18 cellular contexts compared by ENCODE assay signal in the genomic region with DNA sequence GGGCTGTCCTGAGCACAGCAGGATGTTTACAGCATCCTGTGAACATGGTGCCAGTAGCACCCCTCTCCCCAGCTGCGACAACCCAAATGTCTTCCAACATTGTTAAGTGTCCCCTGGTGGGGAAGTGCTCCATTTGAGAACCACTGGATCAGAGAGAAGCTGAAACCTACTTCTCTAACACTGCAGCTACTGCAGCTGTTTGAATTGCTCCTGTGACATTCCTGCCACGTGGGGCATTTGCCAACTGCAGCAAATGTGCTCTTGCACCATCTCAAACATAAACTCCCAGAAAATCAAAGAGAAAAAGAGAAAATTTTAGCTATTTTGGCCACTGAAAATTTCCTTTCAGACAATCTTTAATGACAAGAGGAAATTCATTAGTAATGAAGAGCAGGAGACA. TPM values are rescaled to one million over a fixed set of nuclear protein-coding genes. Genes with fewer than 3 reads are reported as not detected.
DNase-seq lines count a peak whose midpoint lies in the region; ATAC-seq and TF ChIP-seq lines count a peak whose summit lies in the region.
"Had no signal": no experiment of that assay in that cellular context is flagged by ENCODE, and none has a peak within 500 bp of the region (broad histone marks: within the 10 kb centered on the region; RNA-seq: fewer than 3 reads in every experiment).

No MANE protein-coding gene starts in this region.

- H3K36me3 Mint-ChIP-seq in chondrocyte (ENCODE audit: low read depth) = no peaks in the 10 kb centered on the region
- no peaks in the 10 kb centered on the region for H3K36me3 Mint-ChIP-seq in activated CD4-positive, alpha-beta memory T cell treated with anti-CD3 and anti-CD28 coated beads, Interleukin-2, amount 10 ng/mL, durations not matched to agents 7 days and 5 days (ENCODE audit: low read depth)

- H3K4me1 ChIP-seq in heart left ventricle = peaks cover 0 to 13% (median 4%) of the 10 kb centered on the region in 12 donors
- H3K4me1 ChIP-seq in lower lobe of right lung = peaks cover 6% of the 10 kb centered on the region
- H3K4me1 ChIP-seq in left lung = peaks cover 0 to 14% of the 10 kb centered on the region in 2 donors
- H3K4me1 ChIP-seq in aorta (ENCODE audit: control insufficient read depth in 1 of 2, insufficient read depth in 2 of 2, low read length in 2 of 2) = no peaks in the 10 kb centered on the region

- H3K27ac ChIP-seq in heart left ventricle = no peak overlapping the region
- no peak overlapping the region for H3K27ac ChIP-seq in lower lobe of right lung
- no peak overlapping the region for H3K27ac ChIP-seq in left lung
- no peak overlapping the region for H3K27ac ChIP-seq in aorta (ENCODE audit: low read depth in 1 of 2, low read length in 2 of 2)

- H3K9me3 ChIP-seq in heart left ventricle = no peaks in the 10 kb centered on the region
- H3K9me3 ChIP-seq in lower lobe of right lung = no peaks in the 10 kb centered on the region
- no peaks in the 10 kb centered on the region for H3K9me3 ChIP-seq in left lung
- no peaks in the 10 kb centered on the region for H3K9me3 ChIP-seq in aorta (ENCODE audit: control insufficient read depth, low read length)

- peaks cover 3% of the 10 kb centered on the region for H3K27me3 Mint-ChIP-seq in chondrocyte (ENCODE audit: low read depth)
- peaks cover 3% of the 10 kb centered on the region for H3K27me3 Mint-ChIP-seq in activated CD4-positive, alpha-beta memory T cell treated with anti-CD3 and anti-CD28 coated beads, Interleukin-2, amount 10 ng/mL, durations not matched to agents 7 days and 5 days
- H3K27me3 Mint-ChIP-seq: activated CD8-positive, alpha-beta T cell treated with anti-CD3 and anti-CD28 coated beads for 36 hours had no signal

- H3K4me3 Mint-ChIP-seq in chondrocyte (ENCODE audit: unreplicated experiment) = no peak overlapping the region
- H3K4me3 Mint-ChIP-seq in activated CD4-positive, alpha-beta memory T cell treated with anti-CD3 and anti-CD28 coated beads, Interleukin-2, amount 10 ng/mL, durations not matched to agents 7 days and 5 days = no peak overlapping the region
- H3K4me3 Mint-ChIP-seq: activated CD8-positive, alpha-beta T cell treated with anti-CD3 and anti-CD28 coated beads for 36 hours had no signal

- DNase-seq in left ventricle myocardium superior (no peak), heart left ventricle (no peak), chondrocyte (ENCODE audit: low spot score) (no peak), lower lobe of right lung (no peak), left lung (no peak), aorta (no peak), NCI-H2227 (lab: John Stamatoyannopoulos, UW; ENCODE audit: unreplicated experiment) (no peak)
- DNase-seq in activated CD4-positive, alpha-beta memory T cell treated with anti-CD3 and anti-CD28 coated beads, Interleukin-2, amount 10 ng/mL, durations not matched to agents 7 days and 5 days = no peak
- DNase-seq: activated CD8-positive, alpha-beta T cell treated with anti-CD3 and anti-CD28 coated beads for 36 hours; activated naive CD4-positive, alpha-beta T cell; foreskin melanocyte; NCI-H1105 treated with DMSO at 0.1 percent for 48 hours; NCI-H446 treated with DMSO at 0.1 percent for 48 hours had no signal

- POLR2A ChIA-PET in activated CD4-positive, alpha-beta memory T cell treated with anti-CD3 and anti-CD28 coated beads, Interleukin-2, amount 10 ng/mL, durations not matched to agents 7 days and 5 days (lab: Charles Lee) = no interaction called here

- H3K27me3 ChIP-seq in heart left ventricle = no peaks in the 10 kb centered on the region
- H3K27me3 ChIP-seq in lower lobe of right lung (ENCODE audit: low read depth) = no peaks in the 10 kb centered on the region
- no peaks in the 10 kb centered on the region for H3K27me3 ChIP-seq in left lung
- no peaks in the 10 kb centered on the region for H3K27me3 ChIP-seq in aorta (ENCODE audit: control insufficient read depth in 1 of 2, insufficient read depth in 2 of 2, low read length in 1 of 2)

- H3K36me3 ChIP-seq in heart left ventricle (no peaks in the 10 kb centered on the region), lower lobe of right lung (no peaks in the 10 kb centered on the region), left lung (no peaks in the 10 kb centered on the region), aorta (ENCODE audit: control insufficient read depth in 1 of 2, insufficient read depth in 2 of 2, low read length in 1 of 2) (no peaks in the 10 kb centered on the region)

- no peak overlapping the region for H3K4me3 ChIP-seq in heart left ventricle
- no peak overlapping the region for H3K4me3 ChIP-seq in lower lobe of right lung
- H3K4me3 ChIP-seq in left lung = no peak overlapping the region
- no peak overlapping the region for H3K4me3 ChIP-seq in aorta (ENCODE audit: low read length in 2 of 2)

- WGBS in heart left ventricle, 4 donors = 53 to 62% (median 57%) methylated on average over 2 of the region's 2 CpGs
- WGBS in aorta, 2 donors = 69 to 76% methylated on average over 2 of the region's 2 CpGs

- no peak overlapping the region for H3K27ac Mint-ChIP-seq in chondrocyte (ENCODE audit: unreplicated experiment)
- no peak overlapping the region for H3K27ac Mint-ChIP-seq in activated CD4-positive, alpha-beta memory T cell treated with anti-CD3 and anti-CD28 coated beads, Interleukin-2, amount 10 ng/mL, durations not matched to agents 7 days and 5 days
- H3K27ac Mint-ChIP-seq: activated CD8-positive, alpha-beta T cell treated with anti-CD3 and anti-CD28 coated beads for 36 hours had no signal

- peaks cover 17% of the 10 kb centered on the region for H3K4me1 Mint-ChIP-seq in chondrocyte (ENCODE audit: low read depth)
- H3K4me1 Mint-ChIP-seq in activated CD4-positive, alpha-beta memory T cell treated with anti-CD3 and anti-CD28 coated beads, Interleukin-2, amount 10 ng/mL, durations not matched to agents 7 days and 5 days = no peaks in the 10 kb centered on the region

- TF ChIP-seq CTCF in heart left ventricle (IDR thresholded peaks at IDR 0.05) = peak in 5 of 12 donors; percentile 13 to 39 (median 22)
- TF ChIP-seq CTCF in chondrocyte (IDR thresholded peaks at IDR 0.05) = peak; percentile 55
- peak; percentile 16 for TF ChIP-seq CTCF in lower lobe of right lung (IDR thresholded peaks at IDR 0.05)
- TF ChIP-seq CTCF in left lung (IDR thresholded peaks at IDR 0.05) = no peak

- no peaks in the 10 kb centered on the region for H3K9me3 Mint-ChIP-seq in chondrocyte (ENCODE audit: low read depth)
- no peaks in the 10 kb centered on the region for H3K9me3 Mint-ChIP-seq in activated CD4-positive, alpha-beta memory T cell treated with anti-CD3 and anti-CD28 coated beads, Interleukin-2, amount 10 ng/mL, durations not matched to agents 7 days and 5 days
- H3K9me3 Mint-ChIP-seq: activated CD8-positive, alpha-beta T cell treated with anti-CD3 and anti-CD28 coated beads for 36 hours had no signal

- intact Hi-C loops in left ventricle myocardium superior (cut with micrococcal nuclease) (no loop called here), heart left ventricle (cut with DNase I) (no loop called here), lower lobe of right lung (cut with DNase I) (no loop called here), left lung (cut with DNase I) (no loop called here), aorta (cut with DNase I) (no loop called here)

- ATAC-seq in left ventricle myocardium superior = peak; percentile 19
- ATAC-seq in heart left ventricle = no peak
- no peak for ATAC-seq in lower lobe of right lung
- ATAC-seq in left lung = no peak
- ATAC-seq in aorta (ENCODE audit: low FRiP score) = no peak
- ATAC-seq: activated CD8-positive, alpha-beta T cell treated with anti-CD3 and anti-CD28 coated beads for 36 hours had no signal

- no peak for TF ChIP-seq POLR2A in heart left ventricle (IDR thresholded peaks at IDR 0.05)

- CTCF ChIA-PET in activated CD4-positive, alpha-beta memory T cell treated with anti-CD3 and anti-CD28 coated beads, Interleukin-2, amount 10 ng/mL, durations not matched to agents 7 days and 5 days (lab: Charles Lee) = no interaction called here

RNA-seq across cellular contexts. Expression of a gene that starts 11.0 kb away (rescaled TPM):
- total RNA-seq in left ventricle myocardium superior = 3.2 TPM
- total RNA-seq in heart left ventricle = 10 to 100 TPM in 2 of 9 donors, 1 to 10 TPM in 6, under 1 TPM in 1; 0.93 to 15.8 (median 2.9) TPM
- polyA plus RNA-seq in heart left ventricle = 1 to 10 TPM in 1 of 2 donors, under 1 TPM in 1; 0.86 to 1.1 TPM
- 0.27 to 0.73 TPM (median 0.41 TPM) in 3 replicates for total RNA-seq in chondrocyte
- total RNA-seq in lower lobe of right lung = 1.7 TPM
- 1 to 10 TPM; 1.4 to 1.6 TPM for total RNA-seq in left lung
- total RNA-seq in aorta = 10 to 100 TPM in 1 of 2 donors, 1 to 10 TPM in 1; 5.8 to 17.5 TPM
- 10 to 100 TPM in 1 of 2 donors, under 1 TPM in 1; 0.31 to 10.5 TPM for polyA plus RNA-seq in aorta
- total RNA-seq in activated CD4-positive, alpha-beta memory T cell treated with anti-CD3 and anti-CD28 coated beads, Interleukin-2, amount 10 ng/mL, durations not matched to agents 7 days and 5 days = under 1 TPM in 1 of 2 experiments, not detected in 1; 0.25 TPM
- total RNA-seq: activated CD8-positive, alpha-beta T cell treated with anti-CD3 and anti-CD28 coated beads for 36 hours; Daoy; HT1080 had no signal

RNA-seq across cellular contexts. Expression of a gene that starts 32.2 kb away (rescaled TPM):
- total RNA-seq in left ventricle myocardium superior (not detected), heart left ventricle (under 1 TPM in 2 of 9 donors, not detected in 7; 0.14 to 0.25 TPM), chondrocyte (not detected in 3 replicates), lower lobe of right lung (not detected), left lung (under 1 TPM in 1 of 2 donors, not detected in 1; 0.18 TPM), aorta (not detected)
- polyA plus RNA-seq in heart left ventricle (under 1 TPM in 1 of 2 donors, not detected in 1; 0.06 TPM), aorta (not detected)
- not detected for total RNA-seq in activated CD4-positive, alpha-beta memory T cell treated with anti-CD3 and anti-CD28 coated beads, Interleukin-2, amount 10 ng/mL, durations not matched to agents 7 days and 5 days
- total RNA-seq: cerebellum; Daoy; HT1080; T-helper 2 cell treated with Interferon-gamma antibody and Interleukin-4, amounts not matched to agents 100 ng/mL and 5 ng/mL, for 36 hours; urinary bladder had no signal
- polyA plus RNA-seq: urinary bladder had no signal

Comparison
In these comparisons a context has a peak if more than half of its experiments do, and no peak if none do; other contexts are left out.
1. CTCF ChIP-seq: peak in chondrocyte (single experiment) and lower lobe of right lung (single experiment); none in left lung (0 of 2).